ENCODE assay signal across 13 cellular contexts in the genomic region with DNA sequence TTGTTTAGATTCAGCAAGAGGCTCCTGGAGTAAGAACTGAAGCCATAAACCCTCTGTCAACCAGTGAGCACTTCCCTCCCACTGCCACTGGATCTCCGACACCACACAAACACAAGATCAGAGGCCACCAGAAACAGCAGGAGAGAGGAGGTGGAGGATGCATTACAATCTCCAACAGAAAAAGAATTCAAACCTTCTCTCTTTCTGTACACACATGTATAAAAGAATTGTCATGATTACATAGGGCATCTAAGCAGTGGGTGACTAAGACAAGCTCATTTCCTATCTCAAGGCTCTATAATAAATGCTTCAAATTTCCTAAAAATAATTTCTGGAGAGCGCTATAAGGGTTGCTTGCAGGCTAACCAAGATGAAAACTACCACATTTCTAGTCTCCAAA. TPM values are rescaled to one million over a fixed set of nuclear protein-coding genes. Genes with fewer than 3 reads are reported as not detected.
A peak's percentile ranks its signal among the peaks of the same experiment; 100 is the strongest.
DNase-seq lines count a peak whose midpoint lies in the region; ATAC-seq and TF ChIP-seq lines count a peak whose summit lies in the region.
"Had no signal": no experiment of that assay in that cellular context is flagged by ENCODE, and none has a peak within 500 bp of the region (broad histone marks: within the 10 kb centered on the region; RNA-seq: fewer than 3 reads in every experiment).

No MANE protein-coding gene starts in this region.

- H3K27me3 ChIP-seq in ACC112 (ENCODE audit: insufficient read depth, low read length) (no peaks in the 10 kb centered on the region), Panc1 (ENCODE audit: control insufficient read depth, insufficient read depth, low read length) (no peaks in the 10 kb centered on the region), esophagus (ENCODE audit: control insufficient read depth in 1 of 2, insufficient read depth in 2 of 2, low read length in 2 of 2) (no peaks in the 10 kb centered on the region), osteoblast (ENCODE audit: insufficient read depth, low read length) (no peaks in the 10 kb centered on the region)
- H3K27me3 ChIP-seq in CD8-positive, alpha-beta memory T cell (ENCODE audit: insufficient read depth, low read length, poor library complexity, severe bottlenecking): no peaks in the 10 kb centered on the region

- H3K36me3 ChIP-seq in ACC112 (ENCODE audit: insufficient read depth, low read length) (peaks cover 4% of the 10 kb centered on the region), Panc1 (ENCODE audit: control insufficient read depth, insufficient read depth, low read length) (peaks cover 5% of the 10 kb centered on the region; the same call in 1 of the 2 replicates), esophagus (ENCODE audit: control insufficient read depth in 2 of 2, insufficient read depth in 2 of 2, low read length in 1 of 2) (no peaks in the 10 kb centered on the region), osteoblast (ENCODE audit: insufficient read depth, low read length) (no peaks in the 10 kb centered on the region)
- no peaks in the 10 kb centered on the region for H3K36me3 ChIP-seq in CD8-positive, alpha-beta memory T cell (ENCODE audit: insufficient read depth, low read length)
- H3K36me3 ChIP-seq: neutrophil had no signal

- in situ Hi-C loops in Panc1 (cut with HindIII; ENCODE audit: low pct_unique_long_range_greater_than_20kb, low sequenced_read_pairs): no loop called here

- no peak for DNase-seq in Panc1 (ENCODE audit: low read depth, low spot score)
- no peak for DNase-seq in osteoblast (ENCODE audit: insufficient read length, low spot score, missing footprints)
- DNase-seq in occipital lobe (lab: John Stamatoyannopoulos, UW): no peak
- DNase-seq in CD8-positive, alpha-beta memory T cell: no peak
- DNase-seq: activated CD4-positive, alpha-beta T cell treated with anti-CD3 and anti-CD28 coated beads, Interleukin-2, amount 50 U/mL, for 1 hour; activated naive CD4-positive, alpha-beta T cell treated with Interleukin-2 at 50 U/mL for 16 hours; effector CD4-positive, alpha-beta T cell had no signal

- peaks cover 72% of the 10 kb centered on the region for H3K79me2 ChIP-seq in ACC112 (ENCODE audit: control insufficient read depth, insufficient read depth, low read length, unreplicated experiment)
- H3K79me2 ChIP-seq in osteoblast (ENCODE audit: insufficient read depth, low read length): no peaks in the 10 kb centered on the region

- POLR2A ChIA-PET in Panc1 (lab: Charles Lee): no interaction called here
- POLR2A ChIA-PET in CD8-positive, alpha-beta memory T cell (lab: Charles Lee): no interaction called here

- no TSS peak for BruUV-seq in Panc1 (replicated peaks; lab: Mats Ljungman, UMichigan)

- CTCF ChIA-PET in Panc1 (lab: Charles Lee): interaction anchor here (0.6 kb wide), 2 partner anchors 69 to 94 kb away, joined by 7 to 10 read pairs; no protein-coding TSS in a partner anchor
- CTCF ChIA-PET in CD8-positive, alpha-beta memory T cell (lab: Charles Lee): no interaction called here

- ATAC-seq in Panc1 (no peak), HG03571 (IDR thresholded peaks at IDR 0.05; ENCODE audit: unreplicated experiment) (no peak), GM21528 (IDR thresholded peaks at IDR 0.05; ENCODE audit: low FRiP score, unreplicated experiment) (no peak)

- peak overlapping the region; percentile 56 for H3K4me3 ChIP-seq in ACC112 (ENCODE audit: low read depth, low read length)
- H3K4me3 ChIP-seq in Panc1 (ENCODE audit: low read depth in 2 of 2, low read length in 2 of 2): peak overlapping the region in 1 of 2 experiments; percentile 16; a peak in 2 of 4 replicates
- H3K4me3 ChIP-seq in esophagus (ENCODE audit: low read depth in 1 of 2, low read length in 2 of 2): no peak overlapping the region
- no peak overlapping the region for H3K4me3 ChIP-seq in osteoblast (ENCODE audit: insufficient read depth, low read length)
- H3K4me3 ChIP-seq in CD8-positive, alpha-beta memory T cell (ENCODE audit: low read length): no peak overlapping the region

- no peak overlapping the region for H3K4me2 ChIP-seq in osteoblast (ENCODE audit: insufficient read depth, low read length)
- H3K4me2 ChIP-seq: KMS-11 had no signal

- peaks cover 10 to 48% of the 10 kb centered on the region in 2 donors for H3K27me3 Mint-ChIP-seq in CD8-positive, alpha-beta memory T cell

- H3K27ac ChIP-seq in ACC112 (ENCODE audit: low read depth, low read length): peak overlapping the region; percentile 100
- peak overlapping the region; percentile 100 for H3K27ac ChIP-seq in Panc1 (ENCODE audit: low read length)
- peak overlapping the region; percentile 47 to 79 for H3K27ac ChIP-seq in esophagus (ENCODE audit: low read depth in 2 of 2, low read length in 1 of 2)
- H3K27ac ChIP-seq in osteoblast (ENCODE audit: low read depth, low read length): peak overlapping the region; percentile 46
- no peak overlapping the region for H3K27ac ChIP-seq in CD8-positive, alpha-beta memory T cell (ENCODE audit: low read depth, low read length)
- H3K27ac ChIP-seq: KMS-11, neutrophil had no signal

- H2AFZ ChIP-seq in ACC112 (ENCODE audit: low read length, unreplicated experiment): no peak overlapping the region
- no peak overlapping the region for H2AFZ ChIP-seq in osteoblast (ENCODE audit: low read length)

- peaks cover 0 to 10% (median 0%) of the 10 kb centered on the region in 3 donors for H3K36me3 Mint-ChIP-seq in CD8-positive, alpha-beta memory T cell

- H3K9me3 ChIP-seq in Panc1 (ENCODE audit: control insufficient read depth, insufficient read depth, low read depth, low read length): no peaks in the 10 kb centered on the region
- H3K9me3 ChIP-seq in esophagus (ENCODE audit: control insufficient read depth in 2 of 2, insufficient read depth in 1 of 2, low read depth in 1 of 2, low read length in 1 of 2): no peaks in the 10 kb centered on the region
- H3K9me3 ChIP-seq in osteoblast (ENCODE audit: low read depth, low read length): no peaks in the 10 kb centered on the region
- no peaks in the 10 kb centered on the region for H3K9me3 ChIP-seq in CD8-positive, alpha-beta memory T cell (ENCODE audit: low read length)
- H3K9me3 ChIP-seq: neutrophil had no signal

- H3K4me1 ChIP-seq in ACC112 (ENCODE audit: control insufficient read depth, insufficient read depth, low read length, unreplicated experiment): peaks cover 86% of the 10 kb centered on the region
- peaks cover 96% of the 10 kb centered on the region for H3K4me1 ChIP-seq in Panc1 (ENCODE audit: control insufficient read depth, insufficient read depth, low read length)
- peaks cover 15 to 18% of the 10 kb centered on the region in 2 donors for H3K4me1 ChIP-seq in esophagus (ENCODE audit: control insufficient read depth in 2 of 2, insufficient read depth in 2 of 2, low read length in 1 of 2)
- H3K4me1 ChIP-seq in osteoblast (ENCODE audit: insufficient read depth, low read length): peaks cover 30% of the 10 kb centered on the region
- no peaks in the 10 kb centered on the region for H3K4me1 ChIP-seq in CD8-positive, alpha-beta memory T cell (ENCODE audit: insufficient read depth, low read length)

- H3K4me1 Mint-ChIP-seq in CD8-positive, alpha-beta memory T cell: peaks cover 9 to 16% (median 14%) of the 10 kb centered on the region in 3 donors

- H3K9me3 Mint-ChIP-seq in CD8-positive, alpha-beta memory T cell: no peaks in the 10 kb centered on the region

- no peak overlapping the region for H3K4me3 Mint-ChIP-seq in CD8-positive, alpha-beta memory T cell

- H4K20me1 ChIP-seq in osteoblast (ENCODE audit: insufficient read depth, low read length): no peaks in the 10 kb centered on the region

- 75 to 85% methylated on average over 2 of the region's 2 CpGs for WGBS in esophagus, 2 donors

- intact Hi-C loops in Panc1 (cut with micrococcal nuclease; ENCODE audit: unreplicated experiment): no loop called here

- H3K27ac Mint-ChIP-seq in CD8-positive, alpha-beta memory T cell: no peak overlapping the region

- TF ChIP-seq CTCF in Panc1 (IDR thresholded peaks at IDR 0.05): no peak
- TF ChIP-seq CTCF in osteoblast (IDR thresholded peaks at IDR 0.05; ENCODE audit: extremely low read depth, low read depth, low read length): no peak

RNA-seq across cellular contexts. Expression of gene TBC1D8, which starts 27.1 kb away (rescaled TPM):
- total RNA-seq in Panc1 (2021; ENCODE audit: unreplicated experiment): 139 TPM
- polyA plus RNA-seq in Panc1 (2012; ENCODE audit: insufficient read length): 171 TPM
- polyA plus RNA-seq in esophagus: 10 to 100 TPM; 13.3 to 19.4 TPM
- 13.4 and 13.8 TPM in 2 replicates for total RNA-seq in osteoblast
- 11.7 TPM for total RNA-seq in occipital lobe
- under 1 TPM; 0.55 to 0.89 TPM for total RNA-seq in CD8-positive, alpha-beta memory T cell
- 0.69 TPM for polyA plus RNA-seq in CD8-positive, alpha-beta memory T cell
